Comparison of ENCODE assay signal across 8 cellular contexts in the genomic region with DNA sequence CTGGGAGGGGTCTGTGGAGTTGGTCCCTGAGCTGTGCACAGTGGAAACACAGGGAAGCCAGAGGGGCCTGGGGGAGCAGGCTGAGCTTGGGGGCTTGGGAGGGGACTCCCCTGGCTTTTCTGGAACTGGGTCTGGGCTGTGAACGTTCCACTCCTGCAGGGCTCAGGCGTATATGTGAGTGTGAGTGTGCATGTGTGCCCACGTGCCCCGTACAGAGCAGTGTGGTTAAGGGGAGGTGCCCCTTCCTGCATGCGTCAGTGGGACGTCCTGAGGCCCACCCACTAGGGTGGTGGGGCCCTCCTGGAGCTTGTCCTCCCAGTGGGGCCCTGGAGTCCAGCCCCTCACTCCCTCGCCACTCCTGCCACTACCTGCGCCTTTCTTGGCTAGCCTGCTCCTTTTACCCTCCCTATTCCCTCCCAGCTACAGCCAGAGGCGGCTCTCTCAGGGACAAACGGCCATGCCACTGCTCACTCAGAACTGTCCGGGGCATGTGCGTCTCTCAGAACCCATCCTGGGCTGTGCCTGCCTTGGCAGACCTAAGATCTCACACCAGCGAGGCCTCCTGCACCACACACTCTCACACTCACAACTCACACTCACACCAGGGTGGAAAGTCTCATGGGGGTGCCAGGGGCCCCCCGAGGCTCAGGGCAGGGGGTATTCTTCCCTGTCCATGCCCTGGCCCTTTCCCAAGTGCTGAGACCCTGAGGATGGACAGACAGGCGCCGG. TPM values are rescaled to one million over a fixed set of nuclear protein-coding genes. Genes with fewer than 3 reads are reported as not detected.
DNase-seq lines count a peak whose midpoint lies in the region; ATAC-seq, FAIRE-seq and TF ChIP-seq lines count a peak whose summit lies in the region.
"Not testable (repeated sequence)": the region's sequence is repeated elsewhere in the genome, so short reads cannot be mapped to it uniquely, and the experiment has no call there.
"Had no signal": no experiment of that assay in that cellular context is flagged by ENCODE, and none has a peak within 500 bp of the region (broad histone marks: within the 10 kb centered on the region; RNA-seq: fewer than 3 reads in every experiment).

No MANE protein-coding gene starts in this region.

- H3K4me3 ChIP-seq in Peyer's patch; kidney (ENCODE audit: low read length in 2 of 2): not testable (repeated sequence)

- ATAC-seq in GM19351 (IDR thresholded peaks at IDR 0.05; ENCODE audit: unreplicated experiment), result peak; percentile 12
- ATAC-seq in sciatic nerve, result not testable (repeated sequence)

- H3K27ac ChIP-seq in Peyer's patch, result peak overlapping the region in 2 of 4 donors; percentile 51 to 72
- H3K27ac ChIP-seq in kidney (ENCODE audit: low read depth in 2 of 2, low read length in 2 of 2), result not testable (repeated sequence)

- H3K4me3 Mint-ChIP-seq in IgD-negative memory B cell, result peak overlapping the region in 3 of 4 donors; percentile 15 to 78 (median 71)
- not testable (repeated sequence) for H3K4me3 Mint-ChIP-seq in activated T-cell treated with anti-CD3 and anti-CD28 coated beads, Interleukin-2, amount 50 U/mL, for 24 hours

- not testable (repeated sequence) for H3K36me3 ChIP-seq in Peyer's patch; kidney (ENCODE audit: control insufficient read depth in 1 of 2, insufficient read depth in 2 of 2, low read length in 2 of 2)

- not testable (repeated sequence) for H3K9me3 ChIP-seq in Peyer's patch; kidney (ENCODE audit: control insufficient read depth in 1 of 2, low read length in 2 of 2)

- H3K27me3 ChIP-seq in Peyer's patch, result not testable (repeated sequence)

- not testable (repeated sequence) for H3K4me1 ChIP-seq in Peyer's patch; kidney (ENCODE audit: control insufficient read depth in 1 of 2, insufficient read depth in 1 of 2, low read depth in 1 of 2, low read length in 2 of 2)

- DNase-seq in GM12891 (ENCODE audit: insufficient read length, low spot score), result not testable (repeated sequence)
- DNase-seq in Peyer's patch, result peak in 2 of 3 donors; percentile 76 to 81
- peak; percentile 24 for DNase-seq in activated T-cell treated with anti-CD3 and anti-CD28 coated beads, Interleukin-2, amount 50 U/mL, for 24 hours
- DNase-seq in kidney, result peak; percentile 32
- DNase-seq in sciatic nerve (ENCODE audit: low spot score), result peak; percentile 14

- not testable (repeated sequence) for H3K9ac ChIP-seq in kidney (ENCODE audit: low read length in 2 of 2)

- FAIRE-seq in GM12891 (lab: Jason Lieb, UNC), result peak; percentile 98
- not testable (repeated sequence) for FAIRE-seq in kidney (lab: Jason Lieb, UNC)

- not testable (repeated sequence) for H3K27me3 Mint-ChIP-seq in IgD-negative memory B cell; activated T-cell treated with anti-CD3 and anti-CD28 coated beads, Interleukin-2, amount 50 U/mL, for 24 hours

- TF ChIP-seq CTCF in Peyer's patch (IDR thresholded peaks at IDR 0.05); kidney (IDR thresholded peaks at IDR 0.05; ENCODE audit: borderline replicate concordance, extremely low read depth, insufficient read depth): not testable (repeated sequence)

- H3K36me3 Mint-ChIP-seq in IgD-negative memory B cell; activated T-cell treated with anti-CD3 and anti-CD28 coated beads, Interleukin-2, amount 50 U/mL, for 24 hours (ENCODE audit: low read depth): not testable (repeated sequence)

- H3K27ac Mint-ChIP-seq in IgD-negative memory B cell, result peak overlapping the region; percentile 69 to 93 (median 87)
- not testable (repeated sequence) for H3K27ac Mint-ChIP-seq in activated T-cell treated with anti-CD3 and anti-CD28 coated beads, Interleukin-2, amount 50 U/mL, for 24 hours

- not testable (repeated sequence) for H3K9me3 Mint-ChIP-seq in IgD-negative memory B cell; activated T-cell treated with anti-CD3 and anti-CD28 coated beads, Interleukin-2, amount 50 U/mL, for 24 hours

- peaks cover 13 to 25% (median 21%) of the 10 kb centered on the region in 3 donors for H3K4me1 Mint-ChIP-seq in IgD-negative memory B cell
- not testable (repeated sequence) for H3K4me1 Mint-ChIP-seq in activated T-cell treated with anti-CD3 and anti-CD28 coated beads, Interleukin-2, amount 50 U/mL, for 24 hours (ENCODE audit: low read depth)

- intact Hi-C loops in kidney (cut with DNase I), result loop anchor here (10.0 kb wide), 1 partner anchor 118 kb away; no protein-coding TSS in a partner anchor
- intact Hi-C loops in sciatic nerve (cut with DNase I), result not testable (repeated sequence)

- TF ChIP-seq POLR2A in GM12891 (IDR thresholded peaks at IDR 0.05; ENCODE audit: low read depth, low read length); Peyer's patch (IDR thresholded peaks at IDR 0.05): not testable (repeated sequence)

RNA-seq across cellular contexts. Expression of gene TMEM121, which starts 59.9 kb away (rescaled TPM):
- 0.18 TPM for polyA plus RNA-seq in GM12891 (2012; ENCODE audit: low read depth, missing spikeins)
- 5.5 TPM for polyA plus RNA-seq in IgD-negative memory B cell
- 1 to 10 TPM in 2 of 4 donors, under 1 TPM in 1, not detected in 1; 0.94 to 2.5 (median 1.1) TPM for total RNA-seq in Peyer's patch
- 3.1 TPM for total RNA-seq in kidney
- 4.1 TPM for polyA plus RNA-seq in kidney (ENCODE audit: insufficient read depth, low read depth, low replicate concordance)
- total RNA-seq in sciatic nerve, result 8.7 TPM
- polyA plus RNA-seq: K562 had no signal
